2 cellular contexts compared by ENCODE assay signal in the genomic region with DNA sequence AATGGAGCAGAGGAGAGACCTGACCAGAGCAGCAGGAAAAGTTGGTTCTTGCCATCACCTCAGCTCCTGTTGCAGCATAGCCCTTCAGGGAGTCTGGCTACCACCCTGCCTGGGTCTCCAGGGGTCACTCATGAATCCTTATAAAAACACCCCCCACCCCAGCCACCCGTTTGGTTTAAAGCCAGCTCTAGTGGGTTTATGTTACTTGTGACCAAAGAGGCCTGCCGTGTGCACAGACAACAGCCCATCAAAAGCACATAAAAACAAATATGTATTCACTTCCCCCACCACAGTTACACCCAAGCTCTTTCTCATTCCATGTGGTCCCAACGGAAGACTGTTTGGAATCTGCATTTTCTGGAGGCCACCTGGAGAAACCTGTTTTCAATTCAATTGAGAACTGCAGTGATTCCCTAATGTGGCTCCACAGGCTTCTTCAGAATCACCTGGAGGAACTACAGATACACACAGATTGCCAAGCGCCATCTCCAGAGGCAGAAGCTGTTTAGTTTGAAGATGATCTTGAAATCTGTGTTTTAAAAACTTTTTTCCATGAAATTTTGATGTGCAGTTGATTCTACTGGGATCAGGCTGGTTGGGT.
TF ChIP-seq lines count a peak whose summit lies in the region.

No MANE protein-coding gene starts in this region.

TF ChIP-seq in GM23338, 12 proteins besides CTCF, POLR2A, EP300 and RAD21:
- TF ChIP-seq, protein P1, sequence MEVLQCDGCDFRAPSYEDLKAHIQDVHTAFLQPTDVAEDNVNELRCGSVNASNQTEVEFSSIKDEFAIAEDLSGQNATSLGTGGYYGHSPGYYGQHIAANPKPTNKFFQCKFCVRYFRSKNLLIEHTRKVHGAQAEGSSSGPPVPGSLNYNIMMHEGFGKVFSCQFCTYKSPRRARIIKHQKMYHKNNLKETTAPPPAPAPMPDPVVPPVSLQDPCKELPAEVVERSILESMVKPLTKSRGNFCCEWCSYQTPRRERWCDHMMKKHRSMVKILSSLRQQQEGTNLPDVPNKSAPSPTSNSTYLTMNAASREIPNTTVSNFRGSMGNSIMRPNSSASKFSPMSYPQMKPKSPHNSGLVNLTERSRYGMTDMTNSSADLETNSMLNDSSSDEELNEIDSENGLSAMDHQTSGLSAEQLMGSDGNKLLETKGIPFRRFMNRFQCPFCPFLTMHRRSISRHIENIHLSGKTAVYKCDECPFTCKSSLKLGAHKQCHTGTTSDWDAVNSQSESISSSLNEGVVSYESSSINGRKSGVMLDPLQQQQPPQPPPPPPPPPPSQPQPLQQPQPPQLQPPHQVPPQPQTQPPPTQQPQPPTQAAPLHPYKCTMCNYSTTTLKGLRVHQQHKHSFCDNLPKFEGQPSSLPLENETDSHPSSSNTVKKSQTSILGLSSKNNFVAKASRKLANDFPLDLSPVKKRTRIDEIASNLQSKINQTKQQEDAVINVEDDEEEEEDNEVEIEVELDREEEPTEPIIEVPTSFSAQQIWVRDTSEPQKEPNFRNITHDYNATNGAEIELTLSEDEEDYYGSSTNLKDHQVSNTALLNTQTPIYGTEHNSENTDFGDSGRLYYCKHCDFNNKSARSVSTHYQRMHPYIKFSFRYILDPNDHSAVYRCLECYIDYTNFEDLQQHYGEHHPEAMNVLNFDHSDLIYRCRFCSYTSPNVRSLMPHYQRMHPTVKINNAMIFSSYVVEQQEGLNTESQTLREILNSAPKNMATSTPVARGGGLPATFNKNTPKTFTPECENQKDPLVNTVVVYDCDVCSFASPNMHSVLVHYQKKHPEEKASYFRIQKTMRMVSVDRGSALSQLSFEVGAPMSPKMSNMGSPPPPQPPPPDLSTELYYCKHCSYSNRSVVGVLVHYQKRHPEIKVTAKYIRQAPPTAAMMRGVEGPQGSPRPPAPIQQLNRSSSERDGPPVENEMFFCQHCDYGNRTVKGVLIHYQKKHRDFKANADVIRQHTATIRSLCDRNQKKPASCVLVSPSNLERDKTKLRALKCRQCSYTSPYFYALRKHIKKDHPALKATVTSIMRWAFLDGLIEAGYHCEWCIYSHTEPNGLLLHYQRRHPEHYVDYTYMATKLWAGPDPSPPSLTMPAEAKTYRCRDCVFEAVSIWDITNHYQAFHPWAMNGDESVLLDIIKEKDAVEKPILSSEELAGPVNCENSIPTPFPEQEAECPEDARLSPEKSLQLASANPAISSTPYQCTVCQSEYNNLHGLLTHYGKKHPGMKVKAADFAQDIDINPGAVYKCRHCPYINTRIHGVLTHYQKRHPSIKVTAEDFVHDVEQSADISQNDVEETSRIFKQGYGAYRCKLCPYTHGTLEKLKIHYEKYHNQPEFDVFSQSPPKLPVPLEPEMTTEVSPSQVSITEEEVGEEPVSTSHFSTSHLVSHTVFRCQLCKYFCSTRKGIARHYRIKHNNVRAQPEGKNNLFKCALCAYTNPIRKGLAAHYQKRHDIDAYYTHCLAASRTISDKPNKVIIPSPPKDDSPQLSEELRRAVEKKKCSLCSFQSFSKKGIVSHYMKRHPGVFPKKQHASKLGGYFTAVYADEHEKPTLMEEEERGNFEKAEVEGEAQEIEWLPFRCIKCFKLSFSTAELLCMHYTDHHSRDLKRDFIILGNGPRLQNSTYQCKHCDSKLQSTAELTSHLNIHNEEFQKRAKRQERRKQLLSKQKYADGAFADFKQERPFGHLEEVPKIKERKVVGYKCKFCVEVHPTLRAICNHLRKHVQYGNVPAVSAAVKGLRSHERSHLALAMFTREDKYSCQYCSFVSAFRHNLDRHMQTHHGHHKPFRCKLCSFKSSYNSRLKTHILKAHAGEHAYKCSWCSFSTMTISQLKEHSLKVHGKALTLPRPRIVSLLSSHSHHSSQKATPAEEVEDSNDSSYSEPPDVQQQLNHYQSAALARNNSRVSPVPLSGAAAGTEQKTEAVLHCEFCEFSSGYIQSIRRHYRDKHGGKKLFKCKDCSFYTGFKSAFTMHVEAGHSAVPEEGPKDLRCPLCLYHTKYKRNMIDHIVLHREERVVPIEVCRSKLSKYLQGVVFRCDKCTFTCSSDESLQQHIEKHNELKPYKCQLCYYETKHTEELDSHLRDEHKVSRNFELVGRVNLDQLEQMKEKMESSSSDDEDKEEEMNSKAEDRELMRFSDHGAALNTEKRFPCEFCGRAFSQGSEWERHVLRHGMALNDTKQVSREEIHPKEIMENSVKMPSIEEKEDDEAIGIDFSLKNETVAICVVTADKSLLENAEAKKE (CRISPR knock-in tag; IDR thresholded peaks at IDR 0.05): peak; percentile 89
- TF ChIP-seq, protein P2, sequence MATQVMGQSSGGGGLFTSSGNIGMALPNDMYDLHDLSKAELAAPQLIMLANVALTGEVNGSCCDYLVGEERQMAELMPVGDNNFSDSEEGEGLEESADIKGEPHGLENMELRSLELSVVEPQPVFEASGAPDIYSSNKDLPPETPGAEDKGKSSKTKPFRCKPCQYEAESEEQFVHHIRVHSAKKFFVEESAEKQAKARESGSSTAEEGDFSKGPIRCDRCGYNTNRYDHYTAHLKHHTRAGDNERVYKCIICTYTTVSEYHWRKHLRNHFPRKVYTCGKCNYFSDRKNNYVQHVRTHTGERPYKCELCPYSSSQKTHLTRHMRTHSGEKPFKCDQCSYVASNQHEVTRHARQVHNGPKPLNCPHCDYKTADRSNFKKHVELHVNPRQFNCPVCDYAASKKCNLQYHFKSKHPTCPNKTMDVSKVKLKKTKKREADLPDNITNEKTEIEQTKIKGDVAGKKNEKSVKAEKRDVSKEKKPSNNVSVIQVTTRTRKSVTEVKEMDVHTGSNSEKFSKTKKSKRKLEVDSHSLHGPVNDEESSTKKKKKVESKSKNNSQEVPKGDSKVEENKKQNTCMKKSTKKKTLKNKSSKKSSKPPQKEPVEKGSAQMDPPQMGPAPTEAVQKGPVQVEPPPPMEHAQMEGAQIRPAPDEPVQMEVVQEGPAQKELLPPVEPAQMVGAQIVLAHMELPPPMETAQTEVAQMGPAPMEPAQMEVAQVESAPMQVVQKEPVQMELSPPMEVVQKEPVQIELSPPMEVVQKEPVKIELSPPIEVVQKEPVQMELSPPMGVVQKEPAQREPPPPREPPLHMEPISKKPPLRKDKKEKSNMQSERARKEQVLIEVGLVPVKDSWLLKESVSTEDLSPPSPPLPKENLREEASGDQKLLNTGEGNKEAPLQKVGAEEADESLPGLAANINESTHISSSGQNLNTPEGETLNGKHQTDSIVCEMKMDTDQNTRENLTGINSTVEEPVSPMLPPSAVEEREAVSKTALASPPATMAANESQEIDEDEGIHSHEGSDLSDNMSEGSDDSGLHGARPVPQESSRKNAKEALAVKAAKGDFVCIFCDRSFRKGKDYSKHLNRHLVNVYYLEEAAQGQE (IDR thresholded peaks at IDR 0.05; ENCODE audit: unreplicated experiment): no peak

TF ChIP-seq in H1, 55 proteins besides CTCF, POLR2A, EP300 and RAD21:
- TF ChIP-seq TCF12 (IDR thresholded peaks at IDR 0.05; ENCODE audit: low read depth, low read length) (0 out of 2 replicates have a peak, but pooled peaks have one; percentile 28), RBBP5 (IDR thresholded peaks at IDR 0.05; ENCODE audit: borderline replicate concordance, low read depth, low read length) (peak; percentile 83; the same call in 1 of the 2 replicates), KDM4A (IDR thresholded peaks at IDR 0.05; ENCODE audit: low read depth, low read length, severe bottlenecking) (no peak), ASH2L (IDR thresholded peaks at IDR 0.05; ENCODE audit: low read length) (peak; percentile 78), SP1 (IDR thresholded peaks at IDR 0.05; ENCODE audit: low read depth, low read length) (peak; percentile 57; the same call in 1 of the 2 replicates)
- TF ChIP-seq, protein P3, sequence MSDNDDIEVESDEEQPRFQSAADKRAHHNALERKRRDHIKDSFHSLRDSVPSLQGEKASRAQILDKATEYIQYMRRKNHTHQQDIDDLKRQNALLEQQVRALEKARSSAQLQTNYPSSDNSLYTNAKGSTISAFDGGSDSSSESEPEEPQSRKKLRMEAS (IDR thresholded peaks at IDR 0.05): 0 out of 2 replicates have a peak, but pooled peaks have one; percentile 13
